In the genomic region with DNA sequence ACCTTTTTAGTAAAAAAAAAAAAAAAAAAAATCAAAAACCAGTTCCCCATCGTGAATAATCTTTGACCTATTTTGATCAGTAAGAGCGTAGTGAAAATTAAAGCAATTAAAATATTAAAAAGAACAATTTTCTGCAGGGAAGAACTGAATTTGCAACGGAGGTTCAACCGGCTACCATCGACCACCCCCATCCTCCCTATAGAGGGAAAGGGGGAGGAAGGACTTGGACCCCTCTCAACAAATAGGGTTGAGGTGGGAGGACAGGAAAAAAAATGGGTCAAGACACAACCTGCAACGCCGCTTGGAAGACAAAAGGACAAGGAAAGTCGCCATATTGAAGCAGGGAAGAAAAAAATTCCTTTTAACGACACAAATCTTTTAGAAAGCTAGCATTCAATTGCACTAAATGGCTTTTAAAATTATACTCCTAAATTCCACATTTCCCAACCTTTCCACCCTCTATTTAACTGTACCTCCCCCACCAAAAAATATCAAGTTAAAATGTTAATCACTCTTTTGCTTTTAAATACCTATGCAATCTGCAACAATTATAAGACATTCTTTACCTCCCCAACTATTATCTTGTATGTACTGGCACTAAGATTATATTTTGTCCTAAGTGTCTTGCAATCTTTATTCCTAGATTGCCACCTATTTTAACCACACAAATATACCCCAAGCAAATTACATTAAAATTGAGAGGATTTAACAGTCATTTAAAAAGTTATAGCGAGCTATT, we compare ENCODE assay signal across 1 cellular context.
TF ChIP-seq lines count a peak whose summit lies in the region.

No MANE protein-coding gene starts in this region.

TF ChIP-seq in IMR-90, 13 proteins besides CTCF, POLR2A, EP300 and RAD21:
- peak; percentile 38; the same call in 1 of the 2 replicates for TF ChIP-seq CHD1 (IDR thresholded peaks at IDR 0.05; ENCODE audit: low read depth, low read length)
- no peak for TF ChIP-seq MAZ (IDR thresholded peaks at IDR 0.05; ENCODE audit: borderline replicate concordance, low read depth, low read length)
